Comparison of ENCODE assay signal across 16 cellular contexts in the genomic region with DNA sequence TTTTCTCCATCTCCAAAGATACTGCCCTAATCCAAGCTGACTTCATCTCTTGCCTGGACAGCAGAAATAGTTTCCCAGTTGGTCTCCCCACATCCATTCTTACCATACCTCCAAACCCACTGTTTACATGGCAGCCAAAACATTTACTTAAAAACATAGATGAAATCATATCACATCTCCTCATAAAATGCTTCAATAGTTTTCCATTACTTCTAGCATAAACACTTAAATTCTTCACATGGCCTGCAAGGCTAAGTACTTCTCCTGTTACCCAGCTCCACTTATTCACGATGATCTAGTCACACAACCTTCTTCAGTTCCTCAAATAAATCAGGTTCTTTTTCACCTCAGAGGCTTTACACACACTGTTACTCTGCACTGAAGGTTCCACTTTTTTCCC.
DNase-seq lines count a peak whose midpoint lies in the region; ATAC-seq lines count a peak whose summit lies in the region.
"Had no signal": no experiment of that assay in that cellular context is flagged by ENCODE, and none has a peak within 500 bp of the region (broad histone marks: within the 10 kb centered on the region; RNA-seq: fewer than 3 reads in every experiment).

No MANE protein-coding gene starts in this region.

- DNase-seq in DMS79 (lab: John Stamatoyannopoulos, UW): peak; percentile 65
- DNase-seq in H4 (ENCODE audit: low spot score): peak; percentile 69
- DNase-seq in NCI-H2196 treated with DMSO at 0.1 percent for 48 hours (lab: John Stamatoyannopoulos, UW; ENCODE audit: unreplicated experiment): peak; percentile 11
- DNase-seq in mesenchymal stem cell: peak; percentile 83
- no peak for DNase-seq in NCI-H1092 (lab: John Stamatoyannopoulos, UW)
- no peak for DNase-seq in GF-D8 (lab: John Stamatoyannopoulos, UW)
- no peak for DNase-seq in effector CD8-positive, alpha-beta T cell (lab: John Stamatoyannopoulos, UW)
- DNase-seq: COR-L47, KG1, NCI-H1930, NCI-H2227 treated with DMSO at 0.1 percent for 48 hours, NCI-H524 treated with DMSO at 0.1 percent for 48 hours, OCI-M1, SW 1271 had no signal

- no peak overlapping the region for H2BK15ac ChIP-seq in mesenchymal stem cell (ENCODE audit: low read depth, poor library complexity, severe bottlenecking)

- H2BK12ac ChIP-seq in mesenchymal stem cell (ENCODE audit: low read length in 2 of 2): no peak overlapping the region

- no peaks in the 10 kb centered on the region for H3K36me3 ChIP-seq in mesenchymal stem cell (ENCODE audit: control insufficient read depth in 1 of 2, insufficient read depth in 2 of 2, low read depth in 1 of 2, low read length in 2 of 2)
- H3K36me3 ChIP-seq: SJSA1 had no signal

- no peak overlapping the region for H3K4me2 ChIP-seq in mesenchymal stem cell (ENCODE audit: low read length, poor library complexity, severe bottlenecking)

- H3K79me1 ChIP-seq in mesenchymal stem cell (replicated peaks; ENCODE audit: low read length, poor library complexity, severe bottlenecking): no peaks in the 10 kb centered on the region

- WGBS in mesenchymal stem cell: 56% methylated on average over 1 of the region's 1 CpG

- peaks cover 0 to 3% of the 10 kb centered on the region in 2 experiments for H3K27me3 ChIP-seq in mesenchymal stem cell (ENCODE audit: control insufficient read depth in 1 of 2, insufficient read depth in 1 of 2, low read length in 2 of 2)
- H3K27me3 ChIP-seq: SJSA1 had no signal

- no peak overlapping the region for H3K23ac ChIP-seq in mesenchymal stem cell (ENCODE audit: low read length in 2 of 2)

- no peak overlapping the region for H3K4ac ChIP-seq in mesenchymal stem cell (ENCODE audit: low read depth in 1 of 2, low read length in 2 of 2)

- no peak overlapping the region for H3K9ac ChIP-seq in mesenchymal stem cell (ENCODE audit: low read length)

- no peak overlapping the region for H3K4me3 ChIP-seq in mesenchymal stem cell (ENCODE audit: insufficient read depth in 1 of 2, low read depth in 1 of 2, low read length in 2 of 2)
- H3K4me3 ChIP-seq: SJSA1 had no signal

- no peak for ATAC-seq in GM21367 (IDR thresholded peaks at IDR 0.05; ENCODE audit: unreplicated experiment)

- H3K4me1 ChIP-seq in mesenchymal stem cell (ENCODE audit: control insufficient read depth, insufficient read depth, low read depth, low read length): no peaks in the 10 kb centered on the region
- H3K4me1 ChIP-seq: SJSA1 had no signal

- H2AK5ac ChIP-seq in mesenchymal stem cell (ENCODE audit: low read length, severe bottlenecking): no peak overlapping the region

- no peak overlapping the region for H3K18ac ChIP-seq in mesenchymal stem cell (ENCODE audit: low read depth in 1 of 2, low read length in 2 of 2)

- no peak overlapping the region for H2AFZ ChIP-seq in mesenchymal stem cell (ENCODE audit: low read depth, low read length)

- no peak overlapping the region for H2BK120ac ChIP-seq in mesenchymal stem cell (ENCODE audit: low read depth, low read length)

- H2BK5ac ChIP-seq in mesenchymal stem cell (ENCODE audit: low read depth, low read length, poor library complexity, severe bottlenecking): no peak overlapping the region

- no peaks in the 10 kb centered on the region for H3K9me3 ChIP-seq in mesenchymal stem cell (ENCODE audit: control insufficient read depth, low read length)
- H3K9me3 ChIP-seq: SJSA1 had no signal

- no peak overlapping the region for H4K8ac ChIP-seq in mesenchymal stem cell (ENCODE audit: low read length)

- H4K91ac ChIP-seq in mesenchymal stem cell (ENCODE audit: low read length): no peak overlapping the region

- H3K14ac ChIP-seq in mesenchymal stem cell (ENCODE audit: low read length in 2 of 2): no peak overlapping the region

- H3K27ac ChIP-seq in mesenchymal stem cell (ENCODE audit: low read length, poor library complexity, severe bottlenecking): no peak overlapping the region
- H3K27ac ChIP-seq: SJSA1 had no signal

Comparison
In these comparisons a context has a peak if more than half of its experiments do, and no peak if none do; other contexts are left out.
1. DNase-seq: peak in DMS79 (single experiment), H4 (single experiment), NCI-H2196 treated with DMSO at 0.1 percent for 48 hours (single experiment) and mesenchymal stem cell (single experiment); none in NCI-H1092 (single experiment), GF-D8 (single experiment) and effector CD8-positive, alpha-beta T cell (single experiment).